Comparison of ENCODE assay signal across 15 cellular contexts in genomic region chr16:11734025-11734652, GRCh38. TPM values are rescaled to one million over a fixed set of nuclear protein-coding genes. Genes with fewer than 3 reads are reported as not detected.
DNase-seq lines count a peak whose midpoint lies in the region; ATAC-seq and TF ChIP-seq lines count a peak whose summit lies in the region.
"Had no signal": no experiment of that assay in that cellular context is flagged by ENCODE, and none has a peak within 500 bp of the region (broad histone marks: within the 10 kb centered on the region; RNA-seq: fewer than 3 reads in every experiment).

No MANE protein-coding gene starts in this region.

- H3K27me3 ChIP-seq in dorsolateral prefrontal cortex (no peaks in the 10 kb centered on the region), stomach (no peaks in the 10 kb centered on the region)

- whole genome bisulfite sequencing in stomach, 5 donors = 16 to 37% (median 24%) methylated on average over 3 of the region's 3 CpGs

- H3K27ac ChIP-seq in dorsolateral prefrontal cortex = peak overlapping the region in 40 of 59 donors; percentile 0 to 62 (median 36)
- H3K27ac ChIP-seq in stomach = peak overlapping the region in 3 of 5 donors; percentile 25 to 73 (median 62)
- H3K27ac ChIP-seq: WERI-Rb-1 had no signal

- H3K36me3 ChIP-seq in stomach = peaks cover 47 to 82% (median 77%) of the 10 kb centered on the region in 4 donors

- CTCF ChIA-PET in activated CD4-positive, alpha-beta T cell treated with anti-CD3 and anti-CD28 coated beads for 36 hours (lab: Charles Lee) = interaction anchor here (0.7 to 1.4 kb wide), 4 partner anchors 9 to 64 kb away, joined by 3 to 11 read pairs (median 3); partner anchors contain the start of genes TXNDC11 and ZC3H7A

- peaks cover 60% of the 10 kb centered on the region for H3K36me3 Mint-ChIP-seq in activated CD4-positive, alpha-beta T cell treated with anti-CD3 and anti-CD28 coated beads for 36 hours (ENCODE audit: low read depth)

- POLR2A ChIA-PET in activated CD4-positive, alpha-beta T cell treated with anti-CD3 and anti-CD28 coated beads for 36 hours (lab: Charles Lee) = interaction anchor here (0.7 kb wide), 1 partner anchor 55 kb away, joined by 4 read pairs; no protein-coding TSS in a partner anchor

- peaks cover 51% of the 10 kb centered on the region for H3K4me1 Mint-ChIP-seq in activated CD4-positive, alpha-beta T cell treated with anti-CD3 and anti-CD28 coated beads for 36 hours
- H3K4me1 Mint-ChIP-seq: GM23338 had no signal

- peaks cover 64 to 100% (median 87%) of the 10 kb centered on the region in 4 donors for H3K4me1 ChIP-seq in stomach

- ATAC-seq in activated CD4-positive, alpha-beta T cell treated with anti-CD3 and anti-CD28 coated beads for 36 hours = peak; percentile 23
- ATAC-seq in HG03108 (IDR thresholded peaks at IDR 0.05; ENCODE audit: unreplicated experiment) (peak; percentile 55), HG02884 (IDR thresholded peaks at IDR 0.05; ENCODE audit: unreplicated experiment) (no peak), GM21423 (IDR thresholded peaks at IDR 0.05; ENCODE audit: unreplicated experiment) (no peak)
- ATAC-seq: GM23338 had no signal

- no peak for DNase-seq in activated CD4-positive, alpha-beta T cell treated with anti-CD3 and anti-CD28 coated beads for 36 hours
- DNase-seq in activated CD4-positive, alpha-beta T cell treated with anti-CD3 and anti-CD28 coated beads for 4 hours = no peak
- no peak for DNase-seq in dorsolateral prefrontal cortex
- no peak for DNase-seq in stomach
- DNase-seq in NCI-H128 (lab: John Stamatoyannopoulos, UW; ENCODE audit: unreplicated experiment) = no peak
- DNase-seq: activated gamma-delta T cell; DND-41; KG1; NCI-H226; stimulated activated naive CD4-positive, alpha-beta T cell; WERI-Rb-1 had no signal

- no peaks in the 10 kb centered on the region for H3K27me3 Mint-ChIP-seq in activated CD4-positive, alpha-beta T cell treated with anti-CD3 and anti-CD28 coated beads for 36 hours

- no peaks in the 10 kb centered on the region for H3K9me3 ChIP-seq in stomach

- no peak for TF ChIP-seq EP300 in stomach (IDR thresholded peaks at IDR 0.05)

- peak overlapping the region in 1 of 59 donors; percentile 9 for H3K4me3 ChIP-seq in dorsolateral prefrontal cortex
- H3K4me3 ChIP-seq in stomach = no peak overlapping the region
- H3K4me3 ChIP-seq: GM23338 had no signal

- no peak for TF ChIP-seq POLR2A in stomach (IDR thresholded peaks at IDR 0.05)

- no peaks in the 10 kb centered on the region for H3K9me3 Mint-ChIP-seq in activated CD4-positive, alpha-beta T cell treated with anti-CD3 and anti-CD28 coated beads for 36 hours (ENCODE audit: low read depth)
- H3K9me3 Mint-ChIP-seq: GM23338 had no signal

- H3K4me3 Mint-ChIP-seq in activated CD4-positive, alpha-beta T cell treated with anti-CD3 and anti-CD28 coated beads for 36 hours = no peak overlapping the region
- H3K4me3 Mint-ChIP-seq: GM23338 had no signal

- intact Hi-C loops in activated CD4-positive, alpha-beta T cell treated with anti-CD3 and anti-CD28 coated beads for 36 hours (cut with DNase I, micrococcal nuclease) = no loop called here
- intact Hi-C loops in dorsolateral prefrontal cortex (cut with DNase I) (no loop called here), stomach (cut with DNase I; ENCODE audit: low total_unique reads) (no loop called here)

- TF ChIP-seq CTCF in dorsolateral prefrontal cortex (IDR thresholded peaks at IDR 0.05 in 54 of 56, conservative IDR thresholded peaks at IDR 0.05 in 2 of 56; ENCODE audit: low read depth in 1 of 56, partially characterized antibody in 56 of 56) = no peak
- no peak for TF ChIP-seq CTCF in stomach (IDR thresholded peaks at IDR 0.05)

- H3K27ac Mint-ChIP-seq in activated CD4-positive, alpha-beta T cell treated with anti-CD3 and anti-CD28 coated beads for 36 hours = peak overlapping the region; percentile 74
- H3K27ac Mint-ChIP-seq: GM23338 had no signal

RNA-seq across cellular contexts. Expression of gene TXNDC11, which starts 8.5 kb away (rescaled TPM):
- 10 to 100 TPM; 27.3 to 28.3 TPM for total RNA-seq in activated CD4-positive, alpha-beta T cell treated with anti-CD3 and anti-CD28 coated beads for 36 hours
- total RNA-seq in dorsolateral prefrontal cortex (10 to 100 TPM; 16.0 to 38.5 (median 26.0) TPM), stomach (10 to 100 TPM; 24.1 to 72.9 (median 51.1) TPM)
- 10 to 100 TPM; 27.0 to 42.9 (median 41.3) TPM for polyA plus RNA-seq in stomach

Comparison
In these comparisons a context has a peak if more than half of its experiments do, and no peak if none do; other contexts are left out.
1. ATAC-seq: peak in activated CD4-positive, alpha-beta T cell treated with anti-CD3 and anti-CD28 coated beads for 36 hours (single experiment) and HG03108 (single experiment); none in HG02884 (single experiment) and GM21423 (single experiment).